8 cellular contexts compared by ENCODE assay signal in the genomic region with DNA sequence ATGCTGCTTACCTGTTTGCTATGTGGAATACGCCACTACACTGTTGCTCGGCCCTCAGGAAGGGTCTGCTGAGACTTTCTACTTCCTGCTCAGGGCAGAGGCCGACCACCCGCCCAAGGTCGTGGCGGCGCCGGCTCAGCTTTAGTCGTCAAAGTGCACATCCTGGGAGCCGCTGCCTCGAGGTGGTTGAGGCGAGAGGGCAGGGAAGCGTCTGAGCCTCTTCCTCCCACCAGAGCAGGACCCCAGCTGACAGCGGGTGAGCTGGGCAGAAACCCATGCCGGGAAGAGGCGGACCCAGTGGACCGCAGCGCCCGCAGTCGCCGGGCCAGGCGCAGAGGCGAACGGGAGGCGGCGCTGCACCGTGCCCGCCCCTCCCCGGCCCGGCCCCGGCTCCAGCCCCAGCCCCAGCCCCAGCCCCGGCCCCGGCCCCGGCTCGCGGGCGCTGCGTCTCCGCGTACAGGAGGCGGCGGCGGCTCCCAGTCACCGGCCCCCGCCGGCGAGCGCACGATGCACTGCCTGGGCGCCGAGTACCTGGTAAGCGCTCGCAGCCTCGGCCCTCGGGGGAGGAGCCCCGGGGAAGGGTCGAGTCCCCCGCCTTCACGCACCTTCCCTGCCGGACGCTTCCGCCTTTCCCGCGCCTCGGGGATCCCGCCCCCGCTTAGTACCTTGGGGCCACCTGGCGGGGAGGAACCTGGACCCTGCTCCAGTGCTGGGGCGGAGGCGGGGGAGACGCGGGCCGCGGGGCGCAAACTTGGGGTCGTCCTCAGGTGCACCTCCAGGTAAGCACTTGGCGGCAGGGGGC. TPM values are rescaled to one million over a fixed set of nuclear protein-coding genes. Genes with fewer than 3 reads are reported as not detected.
DNase-seq lines count a peak whose midpoint lies in the region; ATAC-seq lines count a peak whose summit lies in the region.

A gene with protein sequence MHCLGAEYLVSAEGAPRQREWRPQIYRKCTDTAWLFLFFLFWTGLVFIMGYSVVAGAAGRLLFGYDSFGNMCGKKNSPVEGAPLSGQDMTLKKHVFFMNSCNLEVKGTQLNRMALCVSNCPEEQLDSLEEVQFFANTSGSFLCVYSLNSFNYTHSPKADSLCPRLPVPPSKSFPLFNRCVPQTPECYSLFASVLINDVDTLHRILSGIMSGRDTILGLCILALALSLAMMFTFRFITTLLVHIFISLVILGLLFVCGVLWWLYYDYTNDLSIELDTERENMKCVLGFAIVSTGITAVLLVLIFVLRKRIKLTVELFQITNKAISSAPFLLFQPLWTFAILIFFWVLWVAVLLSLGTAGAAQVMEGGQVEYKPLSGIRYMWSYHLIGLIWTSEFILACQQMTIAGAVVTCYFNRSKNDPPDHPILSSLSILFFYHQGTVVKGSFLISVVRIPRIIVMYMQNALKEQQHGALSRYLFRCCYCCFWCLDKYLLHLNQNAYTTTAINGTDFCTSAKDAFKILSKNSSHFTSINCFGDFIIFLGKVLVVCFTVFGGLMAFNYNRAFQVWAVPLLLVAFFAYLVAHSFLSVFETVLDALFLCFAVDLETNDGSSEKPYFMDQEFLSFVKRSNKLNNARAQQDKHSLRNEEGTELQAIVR (plus strand): TSS at position 413 of the 802 bp plus-strand sequence. CDS start 95 bp downstream, at position 508.

- H3K4me1 ChIP-seq in CD8-positive, alpha-beta memory T cell (ENCODE audit: insufficient read depth, low read length): no peaks in the 10 kb centered on the region
- H3K4me1 ChIP-seq in ectodermal cell (ENCODE audit: control insufficient read depth, insufficient read depth, low read length): no peaks in the 10 kb centered on the region
- H3K4me1 ChIP-seq in subcutaneous abdominal adipose tissue (ENCODE audit: control insufficient read depth in 5 of 5, insufficient read depth in 5 of 5, low read length in 5 of 5): peaks cover 0 to 13% (median 12%) of the 10 kb centered on the region in 5 donors

- H3K27me3 Mint-ChIP-seq in CD8-positive, alpha-beta memory T cell: peaks cover 39 to 84% of the 10 kb centered on the region in 2 donors
- peaks cover 11% of the 10 kb centered on the region for H3K27me3 Mint-ChIP-seq in memory B cell

- peaks cover 0 to 3% (median 0%) of the 10 kb centered on the region in 5 donors for H3K9me3 Mint-ChIP-seq in CD8-positive, alpha-beta memory T cell
- no peaks in the 10 kb centered on the region for H3K9me3 Mint-ChIP-seq in memory B cell

- H3K9me3 ChIP-seq in CD8-positive, alpha-beta memory T cell (ENCODE audit: low read length): no peaks in the 10 kb centered on the region
- no peaks in the 10 kb centered on the region for H3K9me3 ChIP-seq in ectodermal cell (ENCODE audit: control insufficient read depth, low read length)
- H3K9me3 ChIP-seq in subcutaneous abdominal adipose tissue (ENCODE audit: control insufficient read depth in 5 of 5, low read length in 5 of 5): peaks cover 0 to 7% (median 0%) of the 10 kb centered on the region in 5 donors

- H3K27ac ChIP-seq in CD8-positive, alpha-beta memory T cell (ENCODE audit: low read depth, low read length): no peak within 1 kb of the TSS
- H3K27ac ChIP-seq in ectodermal cell (ENCODE audit: insufficient read depth, low read depth, low read length, poor library complexity, severe bottlenecking) (no peak within 1 kb of the TSS), subcutaneous abdominal adipose tissue (ENCODE audit: low read depth, low read length) (no peak within 1 kb of the TSS)

- H3K4me3 ChIP-seq in CD8-positive, alpha-beta memory T cell (ENCODE audit: low read length): no peak within 1 kb of the TSS
- H3K4me3 ChIP-seq in ectodermal cell (ENCODE audit: insufficient read depth, low read depth, low read length) (peak within 1 kb of the TSS; percentile 61), subcutaneous abdominal adipose tissue (ENCODE audit: low read depth in 1 of 5, low read length in 5 of 5) (peak within 1 kb of the TSS; percentile 63 to 87 (median 71))

- peak; percentile 49 for ATAC-seq in HG02884 (IDR thresholded peaks at IDR 0.05; ENCODE audit: unreplicated experiment)
- ATAC-seq in memory B cell (ENCODE audit: low read depth): peak; percentile 32
- no peak for ATAC-seq in GM21526 (IDR thresholded peaks at IDR 0.05; ENCODE audit: low FRiP score, unreplicated experiment)

- CTCF ChIA-PET in CD8-positive, alpha-beta memory T cell (lab: Charles Lee): no interaction called here

- H3K4me3 Mint-ChIP-seq in CD8-positive, alpha-beta memory T cell: peak within 1 kb of the TSS; percentile 26 to 78 (median 66)
- peak within 1 kb of the TSS; percentile 62 for H3K4me3 Mint-ChIP-seq in memory B cell

- 1% methylated on average over 77 of the region's 77 CpGs for WGBS in ectodermal cell, 2 experiments

- POLR2A ChIA-PET in CD8-positive, alpha-beta memory T cell (lab: Charles Lee): no interaction called here

- H3K27ac Mint-ChIP-seq in CD8-positive, alpha-beta memory T cell: peak within 1 kb of the TSS in 2 of 8 donors; percentile 8 to 45
- no peak within 1 kb of the TSS for H3K27ac Mint-ChIP-seq in memory B cell

- no peaks in the 10 kb centered on the region for H3K27me3 ChIP-seq in CD8-positive, alpha-beta memory T cell (ENCODE audit: insufficient read depth, low read length, poor library complexity, severe bottlenecking)
- peaks cover 29% of the 10 kb centered on the region for H3K27me3 ChIP-seq in ectodermal cell (ENCODE audit: control insufficient read depth, insufficient read depth, low read length, poor library complexity, severe bottlenecking)
- H3K27me3 ChIP-seq in subcutaneous abdominal adipose tissue (ENCODE audit: control insufficient read depth in 5 of 5, insufficient read depth in 4 of 5, low read length in 5 of 5): peaks cover 0 to 7% (median 2%) of the 10 kb centered on the region in 5 donors

- peaks cover 6 to 14% (median 13%) of the 10 kb centered on the region in 3 donors for H3K4me1 Mint-ChIP-seq in CD8-positive, alpha-beta memory T cell
- peaks cover 3% of the 10 kb centered on the region for H3K4me1 Mint-ChIP-seq in memory B cell

- no peaks in the 10 kb centered on the region for H3K36me3 ChIP-seq in CD8-positive, alpha-beta memory T cell (ENCODE audit: insufficient read depth, low read length)
- no peaks in the 10 kb centered on the region for H3K36me3 ChIP-seq in ectodermal cell (ENCODE audit: control insufficient read depth, insufficient read depth, low read length)
- H3K36me3 ChIP-seq in subcutaneous abdominal adipose tissue (ENCODE audit: control insufficient read depth in 5 of 5, insufficient read depth in 5 of 5, low read length in 5 of 5): no peaks in the 10 kb centered on the region

- no peak for DNase-seq in CD8-positive, alpha-beta memory T cell
- peak; percentile 40 for DNase-seq in SW480 (ENCODE audit: low spot score)
- peak in 1 of 2 donors; percentile 16 for DNase-seq in memory B cell (ENCODE audit: low spot score in 2 of 2)
- no peak for DNase-seq in COR-L47 (lab: John Stamatoyannopoulos, UW)

- H3K36me3 Mint-ChIP-seq in CD8-positive, alpha-beta memory T cell: no peaks in the 10 kb centered on the region
- no peaks in the 10 kb centered on the region for H3K36me3 Mint-ChIP-seq in memory B cell

- H3K9ac ChIP-seq in subcutaneous abdominal adipose tissue (ENCODE audit: low read length in 5 of 5): peak within 1 kb of the TSS in 4 of 5 donors; percentile 67 to 75 (median 70)

RNA-seq across cellular contexts. Expression of the gene that starts here (rescaled TPM):
- under 1 TPM; 0.31 to 0.47 TPM for total RNA-seq in CD8-positive, alpha-beta memory T cell
- polyA plus RNA-seq in CD8-positive, alpha-beta memory T cell: 0.83 TPM
- polyA plus RNA-seq in ectodermal cell (2013, experiment 1 of 4): 0.70 TPM
- polyA plus RNA-seq in ectodermal cell (2013, experiment 2 of 4): 2.0 TPM
- polyA plus RNA-seq in ectodermal cell (2013, experiment 3 of 4): 1.4 TPM
- 1.7 TPM for polyA plus RNA-seq in ectodermal cell (2013, experiment 4 of 4)
